Comparison of ENCODE assay signal across 8 cellular contexts in the genomic region with DNA sequence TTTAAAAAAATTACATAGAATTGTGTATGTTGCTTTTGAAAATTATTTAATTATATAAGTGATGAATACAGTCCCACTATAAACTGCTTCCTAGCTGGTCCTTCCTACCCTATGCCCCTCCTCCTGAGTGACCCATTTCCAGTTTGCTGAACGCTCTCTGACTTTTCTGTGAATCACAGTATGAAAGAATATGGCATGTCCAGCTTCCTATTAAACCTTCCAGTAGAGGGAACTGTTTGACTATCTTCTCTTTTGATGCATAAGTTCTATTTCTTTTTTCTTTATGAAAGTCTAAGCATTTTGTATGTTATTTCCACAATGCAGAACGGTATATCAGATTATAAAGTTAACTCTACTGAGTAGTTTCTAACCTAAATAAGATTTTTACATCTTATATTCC. TPM values are rescaled to one million over a fixed set of nuclear protein-coding genes. Genes with fewer than 3 reads are reported as not detected.
DNase-seq lines count a peak whose midpoint lies in the region; ATAC-seq, FAIRE-seq and TF ChIP-seq lines count a peak whose summit lies in the region.

No MANE protein-coding gene starts in this region.

- FAIRE-seq in G401.6 (lab: Jason Lieb, UNC): peak; percentile 91

- DNase-seq in LoVo (ENCODE audit: low spot score): peak; percentile 38
- DNase-seq in SW480 (ENCODE audit: low spot score): peak; percentile 70
- DNase-seq in foreskin fibroblast: peak; percentile 60 to 80
- DNase-seq in renal cortical epithelial cell (ENCODE audit: low read depth): peak; percentile 80

- ATAC-seq in HG02623 (IDR thresholded peaks at IDR 0.05; ENCODE audit: unreplicated experiment) (no peak), GM19351 (IDR thresholded peaks at IDR 0.05; ENCODE audit: unreplicated experiment) (no peak), HG03571 (IDR thresholded peaks at IDR 0.05; ENCODE audit: unreplicated experiment) (no peak)

- no peak overlapping the region for H3K4me3 ChIP-seq in foreskin fibroblast (ENCODE audit: low read depth in 1 of 2, low read length in 2 of 2)

- TF ChIP-seq CTCF in foreskin fibroblast (IDR thresholded peaks at IDR 0.05; ENCODE audit: low read depth, low read length): peak; percentile 41

RNA-seq across cellular contexts. Expression of a gene that starts 41.3 kb away (rescaled TPM):
- 52.8 and 111 TPM in 2 replicates for total RNA-seq in renal cortical epithelial cell

RNA-seq across cellular contexts. Expression of a gene that starts 41.6 kb away (rescaled TPM):
- total RNA-seq in renal cortical epithelial cell: 13.7 and 14.3 TPM in 2 replicates
